22 cellular contexts compared by ENCODE assay signal in the genomic region with DNA sequence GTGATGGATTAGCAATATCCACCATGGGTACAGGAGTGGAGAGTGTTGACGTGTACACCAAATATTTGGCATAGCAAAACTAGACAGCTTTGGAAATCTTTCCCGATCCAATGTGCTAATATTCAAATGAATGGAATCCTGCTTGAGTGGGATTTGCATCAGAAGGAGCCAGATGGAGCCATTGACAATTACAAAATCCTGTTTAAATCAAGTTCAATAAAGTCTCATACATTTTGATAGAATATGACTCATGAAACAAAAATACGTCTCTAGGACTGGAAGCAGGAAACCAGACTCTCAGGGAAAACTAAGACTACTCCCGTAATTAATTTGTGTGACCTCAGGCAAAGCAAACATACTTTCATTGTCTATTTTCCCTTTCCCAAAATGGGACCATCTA. TPM values are rescaled to one million over a fixed set of nuclear protein-coding genes. Genes with fewer than 3 reads are reported as not detected.
A peak's percentile ranks its signal among the peaks of the same experiment; 100 is the strongest.
DNase-seq lines count a peak whose midpoint lies in the region; ATAC-seq, FAIRE-seq and TF ChIP-seq lines count a peak whose summit lies in the region.
"Had no signal": no experiment of that assay in that cellular context is flagged by ENCODE, and none has a peak within 500 bp of the region (broad histone marks: within the 10 kb centered on the region; RNA-seq: fewer than 3 reads in every experiment).

No MANE protein-coding gene starts in this region.

- peak; percentile 89 for FAIRE-seq in H54 (lab: Jason Lieb, UNC)
- FAIRE-seq: endometrium, HTR-8/SVneo, small intestine had no signal

- peak in 1 of 2 experiments; percentile 91; a peak in 2 of 4 replicates for TF ChIP-seq EP300 in SK-N-SH (IDR thresholded peaks at IDR 0.05; ENCODE audit: borderline replicate concordance in 1 of 2, low read depth in 1 of 2, low read length in 1 of 2)

- H3K27ac ChIP-seq in SK-N-SH (ENCODE audit: low read depth in 2 of 2, low read length in 1 of 2) (peak overlapping the region; percentile 89 to 90; a peak in 3 of 4 replicates), stomach smooth muscle (ENCODE audit: low read length) (peak overlapping the region; percentile 1), dorsolateral prefrontal cortex (no peak overlapping the region)

- WGBS in SK-N-SH (ENCODE audit: low lambda C conversion rate), result 16% methylated on average over 4 of the region's 4 CpGs

- H3K36me3 ChIP-seq in SK-N-SH (replicated peaks in 1 of 2; ENCODE audit: control insufficient read depth in 1 of 2, insufficient read depth in 2 of 2, low read length in 1 of 2), result peaks cover 2 to 39% of the 10 kb centered on the region in 2 experiments
- H3K36me3 ChIP-seq in stomach smooth muscle (ENCODE audit: control insufficient read depth in 2 of 2, insufficient read depth in 2 of 2, low read length in 2 of 2), result peaks cover 0 to 15% of the 10 kb centered on the region in 2 donors
- H3K36me3 ChIP-seq in Caco-2 (ENCODE audit: control insufficient read depth, insufficient read depth, low read length), result no peaks in the 10 kb centered on the region

- peaks cover 74% of the 10 kb centered on the region for H3F3A ChIP-seq in SK-N-SH (replicated peaks; ENCODE audit: insufficient read depth)

- H3K9me3 Mint-ChIP-seq in Caco-2 (ENCODE audit: unreplicated experiment), result no peaks in the 10 kb centered on the region
- H3K9me3 Mint-ChIP-seq: activated naive CD4-positive, alpha-beta T cell treated with anti-CD3 and anti-CD28 coated beads, Interleukin-2, amount 50 U/mL, for 24 hours; CD8-positive, alpha-beta memory T cell; stimulated activated naive CD8-positive, alpha-beta T cell treated with anti-CD3 and anti-CD28 coated beads, Interleukin-15, amount 100 ng/mL, for 72 hours had no signal

- peaks cover 4% of the 10 kb centered on the region; the same call in 1 of the 2 replicates for H4K20me1 ChIP-seq in SK-N-SH (ENCODE audit: insufficient read depth)

- peaks cover 94% of the 10 kb centered on the region for H3K79me2 ChIP-seq in SK-N-SH (ENCODE audit: insufficient read depth)

- DNase-seq in H54 (ENCODE audit: insufficient read length, low spot score), result no peak
- DNase-seq in SK-N-SH, result no peak
- peak; percentile 30 for DNase-seq in fibroblast of the aortic adventitia (ENCODE audit: low read depth)
- DNase-seq in dorsolateral prefrontal cortex, result no peak
- DNase-seq in Caco-2, result no peak
- no peak for DNase-seq in NCI-H146 treated with DMSO at 0.1 percent for 48 hours (lab: John Stamatoyannopoulos, UW; ENCODE audit: unreplicated experiment)
- DNase-seq: activated CD4-positive, alpha-beta T cell treated with anti-CD3 and anti-CD28 coated beads for 36 hours; CD8-positive, alpha-beta memory T cell; GOT3; islet precursor cell; MM.1S; NCI-H2029 treated with DMSO at 0.1 percent for 48 hours; NCI-H82; RPMI8226; small intestine; stimulated activated naive CD8-positive, alpha-beta T cell treated with anti-CD3 and anti-CD28 coated beads, Interleukin-15, amount 100 ng/mL, for 72 hours had no signal

- CTCF ChIA-PET in SK-N-SH (lab: Yijun Ruan, JAX) (interaction anchor here (1.1 kb wide), 1 partner anchor 424 kb away, joined by 4 read pairs; no protein-coding TSS in a partner anchor), Caco-2 (lab: Charles Lee) (no interaction called here)

- POLR2A ChIA-PET in SK-N-SH (lab: Yijun Ruan, JAX), result interaction anchor here (0.8 kb wide), 1 partner anchor 905 kb away, joined by 3 read pairs; no protein-coding TSS in a partner anchor
- POLR2A ChIA-PET in Caco-2 (lab: Charles Lee), result no interaction called here

- peak overlapping the region; percentile 54 for H3K4me2 ChIP-seq in SK-N-SH

- H3K4me1 ChIP-seq in SK-N-SH (ENCODE audit: control insufficient read depth in 1 of 2, insufficient read depth in 2 of 2, low read depth in 1 of 2, low read length in 1 of 2) (peaks cover under 1 to 41% of the 10 kb centered on the region in 2 experiments), stomach smooth muscle (ENCODE audit: control insufficient read depth, insufficient read depth, low read length) (peaks cover 18% of the 10 kb centered on the region), Caco-2 (peaks cover 16% of the 10 kb centered on the region; the same call in 1 of the 2 replicates)

- TF ChIP-seq POLR2A in H54 (IDR thresholded peaks at IDR 0.05; ENCODE audit: low read depth, low read length), result no peak

- intact Hi-C loops in dorsolateral prefrontal cortex (cut with DNase I), result no loop called here
- intact Hi-C loops in Caco-2 (cut with micrococcal nuclease; ENCODE audit: unreplicated experiment), result loop anchor here (5.0 kb wide), 1 partner anchor 78 kb away; no protein-coding TSS in a partner anchor

- no peaks in the 10 kb centered on the region for H3K27me3 Mint-ChIP-seq in Caco-2 (ENCODE audit: insufficient read depth, unreplicated experiment)

- H3K27me3 ChIP-seq in SK-N-SH (ENCODE audit: insufficient read depth), result no peaks in the 10 kb centered on the region
- no peaks in the 10 kb centered on the region for H3K27me3 ChIP-seq in stomach smooth muscle (ENCODE audit: control insufficient read depth in 1 of 2, insufficient read depth in 2 of 2, low read length in 2 of 2)
- H3K27me3 ChIP-seq in dorsolateral prefrontal cortex, result peaks cover 0 to 3% (median 0%) of the 10 kb centered on the region in 45 donors
- no peaks in the 10 kb centered on the region for H3K27me3 ChIP-seq in Caco-2 (replicated peaks; ENCODE audit: control insufficient read depth, insufficient read depth, low read length)

- no peak overlapping the region for H3K27ac Mint-ChIP-seq in Caco-2 (ENCODE audit: unreplicated experiment)
- H3K27ac Mint-ChIP-seq: activated CD4-positive, alpha-beta T cell treated with anti-CD3 and anti-CD28 coated beads for 36 hours; activated naive CD4-positive, alpha-beta T cell treated with anti-CD3 and anti-CD28 coated beads, Interleukin-2, amount 50 U/mL, for 24 hours; CD8-positive, alpha-beta memory T cell; stimulated activated naive CD8-positive, alpha-beta T cell treated with anti-CD3 and anti-CD28 coated beads, Interleukin-15, amount 100 ng/mL, for 72 hours had no signal

- H3K4me3 ChIP-seq in SK-N-SH (ENCODE audit: low read depth in 2 of 2, low read length in 1 of 2) (no peak overlapping the region), fibroblast of the aortic adventitia (ENCODE audit: low read depth, low read length) (no peak overlapping the region), stomach smooth muscle (ENCODE audit: low read length in 2 of 2) (no peak overlapping the region), dorsolateral prefrontal cortex (no peak overlapping the region), Caco-2 (ENCODE audit: low read depth, low read length) (no peak overlapping the region)

- BruUV-seq in Caco-2 (replicated peaks; lab: Mats Ljungman, UMichigan), result no TSS peak

- H3K9ac ChIP-seq in SK-N-SH (peak overlapping the region; percentile 29; the same call in 1 of the 2 replicates), stomach smooth muscle (ENCODE audit: low read length in 2 of 2) (no peak overlapping the region)

- TF ChIP-seq CTCF in SK-N-SH (IDR thresholded peaks at IDR 0.05) (no peak), fibroblast of the aortic adventitia (IDR thresholded peaks at IDR 0.05; ENCODE audit: insufficient read depth, low read length) (no peak), dorsolateral prefrontal cortex (IDR thresholded peaks at IDR 0.05 in 54 of 56, conservative IDR thresholded peaks at IDR 0.05 in 2 of 56; ENCODE audit: low read depth in 1 of 56, partially characterized antibody in 56 of 56) (peak in 1 of 56 donors; percentile 11), Caco-2 (IDR thresholded peaks at IDR 0.05; ENCODE audit: insufficient read depth in 1 of 2, low read depth in 1 of 2, low read length in 1 of 2, severe bottlenecking in 1 of 2, unreplicated experiment in 1 of 2) (no peak)

- no peak for TF ChIP-seq RAD21 in SK-N-SH (IDR thresholded peaks at IDR 0.05; ENCODE audit: low read length)

- no peak overlapping the region for H2AFZ ChIP-seq in SK-N-SH (ENCODE audit: low read depth)

- H3K4me1 Mint-ChIP-seq in Caco-2 (ENCODE audit: low read depth, unreplicated experiment), result peaks cover 25% of the 10 kb centered on the region

- no peak for ATAC-seq in GM21576 (IDR thresholded peaks at IDR 0.05; ENCODE audit: unreplicated experiment)
- ATAC-seq: activated CD4-positive, alpha-beta T cell treated with anti-CD3 and anti-CD28 coated beads for 36 hours; stimulated activated naive CD8-positive, alpha-beta T cell treated with anti-CD3 and anti-CD28 coated beads, Interleukin-15, amount 100 ng/mL, for 72 hours had no signal

- no peaks in the 10 kb centered on the region for H3K9me2 ChIP-seq in SK-N-SH

- H3K4me3 Mint-ChIP-seq in Caco-2 (ENCODE audit: unreplicated experiment), result no peak overlapping the region
- H3K4me3 Mint-ChIP-seq: activated CD4-positive, alpha-beta T cell treated with anti-CD3 and anti-CD28 coated beads for 36 hours; activated naive CD4-positive, alpha-beta T cell treated with anti-CD3 and anti-CD28 coated beads, Interleukin-2, amount 50 U/mL, for 24 hours; CD8-positive, alpha-beta memory T cell; stimulated activated naive CD8-positive, alpha-beta T cell treated with anti-CD3 and anti-CD28 coated beads, Interleukin-15, amount 100 ng/mL, for 72 hours had no signal

- no peaks in the 10 kb centered on the region for H3K36me3 Mint-ChIP-seq in Caco-2 (ENCODE audit: insufficient read depth, unreplicated experiment)
- H3K36me3 Mint-ChIP-seq: activated naive CD4-positive, alpha-beta T cell treated with anti-CD3 and anti-CD28 coated beads, Interleukin-2, amount 50 U/mL, for 24 hours had no signal

- H3K9me3 ChIP-seq in SK-N-SH, result no peaks in the 10 kb centered on the region
- H3K9me3 ChIP-seq in stomach smooth muscle (ENCODE audit: control insufficient read depth in 2 of 2, low read length in 2 of 2), result no peaks in the 10 kb centered on the region
- H3K9me3 ChIP-seq in Caco-2, result no peaks in the 10 kb centered on the region

TF ChIP-seq in SK-N-SH, 30 proteins besides CTCF, POLR2A, EP300 and RAD21 (continues in another document):
- TF ChIP-seq SMC3 (IDR thresholded peaks at IDR 0.05; ENCODE audit: low read depth, low read length) (no peak), NFIC (IDR thresholded peaks at IDR 0.05; ENCODE audit: borderline replicate concordance) (peak; percentile 75; the same call in 1 of the 2 replicates), GATA2 (CRISPR knock-in tag; IDR thresholded peaks at IDR 0.05) (no peak), MEF2A (IDR thresholded peaks at IDR 0.05; ENCODE audit: borderline replicate concordance, low read depth) (peak; percentile 38; the same call in 1 of the 2 replicates), JUND (IDR thresholded peaks at IDR 0.05) (peak; percentile 85), TEAD4 (IDR thresholded peaks at IDR 0.05; ENCODE audit: borderline replicate concordance, insufficient read depth) (peak; percentile 72)

RNA-seq across cellular contexts. Expression of a gene that starts 13.0 kb away (rescaled TPM):
- 572 and 805 TPM in 2 replicates for polyA plus RNA-seq in SK-N-SH (2012; rRNA removed)
- 444 and 596 TPM in 2 replicates for polyA plus RNA-seq in SK-N-SH (2012; cell fraction: cytosol; rRNA removed)
- polyA plus RNA-seq in SK-N-SH (2012; cell fraction: nucleus; rRNA removed), result 772 and 1,095 TPM in 2 replicates
- total RNA-seq in fibroblast of the aortic adventitia (ENCODE audit: low replicate concordance) (8.3 and 49.7 TPM in 2 replicates), dorsolateral prefrontal cortex (10 to 100 TPM in 67 of 120 experiments, 1 to 10 TPM in 53; 1.8 to 52.1 (median 11.5) TPM), Caco-2 (2022) (11.4 and 17.6 TPM in 2 replicates)
- total RNA-seq: T-helper 2 cell treated with Interferon-gamma antibody and Interleukin-4, amounts not matched to agents 100 ng/mL and 5 ng/mL, for 36 hours had no signal
- polyA plus RNA-seq: CD8-positive, alpha-beta memory T cell had no signal

Comparison
In these comparisons a context has a peak if more than half of its experiments do, and no peak if none do; other contexts are left out.
1. H3K27ac ChIP-seq: peak in SK-N-SH (2 of 2) and stomach smooth muscle (single experiment); none in dorsolateral prefrontal cortex (0 of 59).